ENCODE assay signal across 15 cellular contexts in the genomic region with DNA sequence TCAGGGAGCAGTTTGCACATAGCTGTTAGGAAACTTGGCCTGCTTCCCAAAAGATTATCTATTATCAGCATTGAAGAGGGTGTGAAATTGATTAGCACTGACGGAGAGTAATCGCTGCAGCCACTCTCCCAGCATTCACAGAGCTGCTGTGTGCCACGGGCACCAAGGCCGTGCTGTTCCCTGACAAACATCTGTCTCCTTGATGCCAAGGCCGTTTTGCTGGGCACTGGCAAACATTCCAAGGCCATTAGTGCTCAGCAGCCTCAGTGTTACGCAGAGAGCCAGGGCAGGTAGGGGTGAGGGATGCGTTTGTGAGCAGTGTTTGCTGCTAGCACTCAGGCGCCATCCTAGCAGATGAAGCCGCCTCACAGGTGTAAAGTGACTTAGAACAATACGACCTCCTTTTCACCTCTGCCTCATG. TPM values are rescaled to one million over a fixed set of nuclear protein-coding genes. Genes with fewer than 3 reads are reported as not detected.
A peak's percentile ranks its signal among the peaks of the same experiment; 100 is the strongest.
DNase-seq lines count a peak whose midpoint lies in the region; ATAC-seq and TF ChIP-seq lines count a peak whose summit lies in the region.
"Had no signal": no experiment of that assay in that cellular context is flagged by ENCODE, and none has a peak within 500 bp of the region (broad histone marks: within the 10 kb centered on the region; RNA-seq: fewer than 3 reads in every experiment).

No MANE protein-coding gene starts in this region.

- H3K27me3 ChIP-seq in A673 (replicated peaks; ENCODE audit: insufficient read depth, low read depth, low read length, poor library complexity): no peaks in the 10 kb centered on the region

- H3K27ac Mint-ChIP-seq in stimulated activated naive CD8-positive, alpha-beta T cell treated with anti-CD3 and anti-CD28 coated beads, Interleukin-15, amount 100 ng/mL, for 72 hours: no peak overlapping the region
- H3K27ac Mint-ChIP-seq: activated naive CD4-positive, alpha-beta T cell treated with anti-CD3 and anti-CD28 coated beads for 36 hours had no signal

- H3K9me3 ChIP-seq in A673 (ENCODE audit: low read depth, low read length, poor library complexity, severe bottlenecking): no peaks in the 10 kb centered on the region
- H3K9me3 ChIP-seq: Caco-2 had no signal

- no peak overlapping the region for H3K27ac ChIP-seq in A673 (ENCODE audit: low read depth, low read length, poor library complexity, severe bottlenecking)

- H3K4me3 ChIP-seq in A673 (ENCODE audit: low read depth, low read length, poor library complexity, severe bottlenecking): no peak overlapping the region

- POLR2A ChIA-PET in A673 (lab: Charles Lee; ENCODE audit: low non-redundant PET): no interaction called here

- intact Hi-C loops in A673 (cut with micrococcal nuclease; ENCODE audit: unreplicated experiment): no loop called here
- intact Hi-C loops in left ventricle myocardium superior (cut with micrococcal nuclease): no loop called here

- H3K27me3 Mint-ChIP-seq in stimulated activated naive CD8-positive, alpha-beta T cell treated with anti-CD3 and anti-CD28 coated beads, Interleukin-15, amount 100 ng/mL, for 72 hours: no peaks in the 10 kb centered on the region
- H3K27me3 Mint-ChIP-seq: IgD-negative memory B cell had no signal

- no peaks in the 10 kb centered on the region for H3K9me3 Mint-ChIP-seq in stimulated activated naive CD8-positive, alpha-beta T cell treated with anti-CD3 and anti-CD28 coated beads, Interleukin-15, amount 100 ng/mL, for 72 hours
- H3K9me3 Mint-ChIP-seq: activated naive CD4-positive, alpha-beta T cell treated with anti-CD3 and anti-CD28 coated beads for 36 hours; IgD-negative memory B cell had no signal

- BruUV-seq in A673 (replicated peaks; lab: Mats Ljungman, UMichigan): no TSS peak

- no peak for TF ChIP-seq CTCF in A673 (conservative IDR thresholded peaks at IDR 0.05; ENCODE audit: low read depth, low read length)

- H3K4me1 ChIP-seq in A673 (ENCODE audit: insufficient read depth, low read length, poor library complexity, severe bottlenecking): no peaks in the 10 kb centered on the region

- peaks cover 5% of the 10 kb centered on the region for H3K36me3 ChIP-seq in A673 (ENCODE audit: insufficient read depth, low read length, poor library complexity, severe bottlenecking)

- CTCF ChIA-PET in A673 (lab: Charles Lee): interaction anchor here (0.5 kb wide), 1 partner anchor 12 kb away, joined by 3 read pairs; no protein-coding TSS in a partner anchor

- DNase-seq in A673 (ENCODE audit: low spot score) (peak; percentile 14), NCI-H1092 (lab: John Stamatoyannopoulos, UW) (peak; percentile 76), left ventricle myocardium superior (peak; percentile 65), inferior parietal cortex (ENCODE audit: extremely low spot score) (no peak), NCI-H187 (lab: John Stamatoyannopoulos, UW) (no peak)
- DNase-seq in stimulated activated naive CD8-positive, alpha-beta T cell treated with anti-CD3 and anti-CD28 coated beads, Interleukin-15, amount 100 ng/mL, for 72 hours: no peak
- DNase-seq: activated naive CD4-positive, alpha-beta T cell treated with anti-CD3 and anti-CD28 coated beads for 36 hours; Caco-2; effector CD4-positive, alpha-beta T cell; NCI-H524 treated with DMSO at 0.1 percent for 48 hours; stimulated activated CD4-positive, alpha-beta T cell treated with anti-CD3 and anti-CD28 coated beads, Interleukin-15, amount 100 ng/mL, for 24 hours had no signal

- H3K4me3 Mint-ChIP-seq in stimulated activated naive CD8-positive, alpha-beta T cell treated with anti-CD3 and anti-CD28 coated beads, Interleukin-15, amount 100 ng/mL, for 72 hours: no peak overlapping the region
- H3K4me3 Mint-ChIP-seq: activated naive CD4-positive, alpha-beta T cell treated with anti-CD3 and anti-CD28 coated beads for 36 hours; IgD-negative memory B cell had no signal

- H3K4me1 Mint-ChIP-seq in stimulated activated naive CD8-positive, alpha-beta T cell treated with anti-CD3 and anti-CD28 coated beads, Interleukin-15, amount 100 ng/mL, for 72 hours: no peaks in the 10 kb centered on the region

- ATAC-seq in SK-N-SH treated with all-trans-retinoic acid at 6 μM for 48 hours: peak; percentile 36; the same call in 2 of the 3 replicates
- peak; percentile 95 for ATAC-seq in left ventricle myocardium superior
- no peak for ATAC-seq in GM21447 (IDR thresholded peaks at IDR 0.05; ENCODE audit: unreplicated experiment)
- no peak for ATAC-seq in stimulated activated naive CD8-positive, alpha-beta T cell treated with anti-CD3 and anti-CD28 coated beads, Interleukin-15, amount 100 ng/mL, for 72 hours
- ATAC-seq: activated CD4-positive, CD25-positive, alpha-beta regulatory T cell treated with anti-CD3 and anti-CD28 coated beads, Interleukin-2, amount 50 U/mL, for 24 hours had no signal

TF ChIP-seq in SK-N-SH treated with all-trans-retinoic acid at 6 μM for 48 hours, 23 proteins besides CTCF, POLR2A, EP300 and RAD21:
- TF ChIP-seq ZFP30 (CRISPR knock-in tag; IDR thresholded peaks at IDR 0.05) (no peak), ZNF8 (CRISPR knock-in tag; IDR thresholded peaks at IDR 0.05) (no peak), ESRRG (CRISPR knock-in tag; IDR thresholded peaks at IDR 0.05) (no peak), OSR1 (CRISPR knock-in tag; IDR thresholded peaks at IDR 0.05) (no peak), SNAI2 (CRISPR knock-in tag; IDR thresholded peaks at IDR 0.05) (no peak), ARNTL (CRISPR knock-in tag; IDR thresholded peaks at IDR 0.05; ENCODE audit: borderline replicate concordance, low read depth) (no peak), TCF4 (CRISPR knock-in tag; IDR thresholded peaks at IDR 0.05; ENCODE audit: borderline replicate concordance) (no peak), ZFP3 (CRISPR knock-in tag; IDR thresholded peaks at IDR 0.05) (no peak), PPARA (CRISPR knock-in tag; IDR thresholded peaks at IDR 0.05; ENCODE audit: borderline replicate concordance) (no peak), GLIS3 (CRISPR knock-in tag; IDR thresholded peaks at IDR 0.05) (no peak), ZNF565 (CRISPR knock-in tag; conservative IDR thresholded peaks at IDR 0.05; ENCODE audit: low read depth) (no peak), CSDC2 (CRISPR knock-in tag; IDR thresholded peaks at IDR 0.05) (no peak)
- TF ChIP-seq, protein P1, sequence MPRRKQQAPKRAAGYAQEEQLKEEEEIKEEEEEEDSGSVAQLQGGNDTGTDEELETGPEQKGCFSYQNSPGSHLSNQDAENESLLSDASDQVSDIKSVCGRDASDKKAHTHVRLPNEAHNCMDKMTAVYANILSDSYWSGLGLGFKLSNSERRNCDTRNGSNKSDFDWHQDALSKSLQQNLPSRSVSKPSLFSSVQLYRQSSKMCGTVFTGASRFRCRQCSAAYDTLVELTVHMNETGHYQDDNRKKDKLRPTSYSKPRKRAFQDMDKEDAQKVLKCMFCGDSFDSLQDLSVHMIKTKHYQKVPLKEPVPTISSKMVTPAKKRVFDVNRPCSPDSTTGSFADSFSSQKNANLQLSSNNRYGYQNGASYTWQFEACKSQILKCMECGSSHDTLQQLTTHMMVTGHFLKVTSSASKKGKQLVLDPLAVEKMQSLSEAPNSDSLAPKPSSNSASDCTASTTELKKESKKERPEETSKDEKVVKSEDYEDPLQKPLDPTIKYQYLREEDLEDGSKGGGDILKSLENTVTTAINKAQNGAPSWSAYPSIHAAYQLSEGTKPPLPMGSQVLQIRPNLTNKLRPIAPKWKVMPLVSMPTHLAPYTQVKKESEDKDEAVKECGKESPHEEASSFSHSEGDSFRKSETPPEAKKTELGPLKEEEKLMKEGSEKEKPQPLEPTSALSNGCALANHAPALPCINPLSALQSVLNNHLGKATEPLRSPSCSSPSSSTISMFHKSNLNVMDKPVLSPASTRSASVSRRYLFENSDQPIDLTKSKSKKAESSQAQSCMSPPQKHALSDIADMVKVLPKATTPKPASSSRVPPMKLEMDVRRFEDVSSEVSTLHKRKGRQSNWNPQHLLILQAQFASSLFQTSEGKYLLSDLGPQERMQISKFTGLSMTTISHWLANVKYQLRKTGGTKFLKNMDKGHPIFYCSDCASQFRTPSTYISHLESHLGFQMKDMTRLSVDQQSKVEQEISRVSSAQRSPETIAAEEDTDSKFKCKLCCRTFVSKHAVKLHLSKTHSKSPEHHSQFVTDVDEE (CRISPR knock-in tag; IDR thresholded peaks at IDR 0.05): no peak
- TF ChIP-seq, protein P2, sequence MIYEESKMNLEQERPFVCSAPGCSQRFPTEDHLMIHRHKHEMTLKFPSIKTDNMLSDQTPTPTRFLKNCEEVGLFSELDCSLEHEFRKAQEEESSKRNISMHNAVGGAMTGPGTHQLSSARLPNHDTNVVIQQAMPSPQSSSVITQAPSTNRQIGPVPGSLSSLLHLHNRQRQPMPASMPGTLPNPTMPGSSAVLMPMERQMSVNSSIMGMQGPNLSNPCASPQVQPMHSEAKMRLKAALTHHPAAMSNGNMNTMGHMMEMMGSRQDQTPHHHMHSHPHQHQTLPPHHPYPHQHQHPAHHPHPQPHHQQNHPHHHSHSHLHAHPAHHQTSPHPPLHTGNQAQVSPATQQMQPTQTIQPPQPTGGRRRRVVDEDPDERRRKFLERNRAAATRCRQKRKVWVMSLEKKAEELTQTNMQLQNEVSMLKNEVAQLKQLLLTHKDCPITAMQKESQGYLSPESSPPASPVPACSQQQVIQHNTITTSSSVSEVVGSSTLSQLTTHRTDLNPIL (CRISPR knock-in tag; IDR thresholded peaks at IDR 0.05; ENCODE audit: low read depth): no peak
- TF ChIP-seq, protein P3, sequence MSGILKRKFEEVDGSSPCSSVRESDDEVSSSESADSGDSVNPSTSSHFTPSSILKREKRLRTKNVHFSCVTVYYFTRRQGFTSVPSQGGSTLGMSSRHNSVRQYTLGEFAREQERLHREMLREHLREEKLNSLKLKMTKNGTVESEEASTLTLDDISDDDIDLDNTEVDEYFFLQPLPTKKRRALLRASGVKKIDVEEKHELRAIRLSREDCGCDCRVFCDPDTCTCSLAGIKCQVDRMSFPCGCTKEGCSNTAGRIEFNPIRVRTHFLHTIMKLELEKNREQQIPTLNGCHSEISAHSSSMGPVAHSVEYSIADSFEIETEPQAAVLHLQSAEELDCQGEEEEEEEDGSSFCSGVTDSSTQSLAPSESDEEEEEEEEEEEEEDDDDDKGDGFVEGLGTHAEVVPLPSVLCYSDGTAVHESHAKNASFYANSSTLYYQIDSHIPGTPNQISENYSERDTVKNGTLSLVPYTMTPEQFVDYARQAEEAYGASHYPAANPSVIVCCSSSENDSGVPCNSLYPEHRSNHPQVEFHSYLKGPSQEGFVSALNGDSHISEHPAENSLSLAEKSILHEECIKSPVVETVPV (CRISPR knock-in tag; IDR thresholded peaks at IDR 0.05): no peak

RNA-seq across cellular contexts. Expression of a gene that starts 57.7 kb away (rescaled TPM):
- total RNA-seq in A673 (2021): 23.3 and 23.5 TPM in 2 replicates
- 10.3 TPM for total RNA-seq in left ventricle myocardium superior
- total RNA-seq: activated naive CD4-positive, alpha-beta T cell treated with anti-CD3 and anti-CD28 coated beads for 36 hours; Caco-2 had no signal

Comparison
In these comparisons a context has a peak if more than half of its experiments do, and no peak if none do; other contexts are left out.
1. DNase-seq: peak in A673 (single experiment), NCI-H1092 (single experiment) and left ventricle myocardium superior (single experiment); none in inferior parietal cortex (single experiment), stimulated activated naive CD8-positive, alpha-beta T cell treated with anti-CD3 and anti-CD28 coated beads, Interleukin-15, amount 100 ng/mL, for 72 hours (0 of 2) and NCI-H187 (0 of 2).
2. ATAC-seq: peak in SK-N-SH treated with all-trans-retinoic acid at 6 μM for 48 hours (single experiment) and left ventricle myocardium superior (single experiment); none in GM21447 (single experiment) and stimulated activated naive CD8-positive, alpha-beta T cell treated with anti-CD3 and anti-CD28 coated beads, Interleukin-15, amount 100 ng/mL, for 72 hours (single experiment).